Comparison of ENCODE assay signal across 8 cellular contexts in genomic region chr11:84720706-84721402, GRCh38.
DNase-seq lines count a peak whose midpoint lies in the region; ATAC-seq and TF ChIP-seq lines count a peak whose summit lies in the region.

No MANE protein-coding gene starts in this region.

- peak overlapping the region in 4 of 5 donors; percentile 45 to 68 (median 54) for H3K9ac ChIP-seq in subcutaneous abdominal adipose tissue (ENCODE audit: low read length in 5 of 5)

- peak overlapping the region; percentile 43 for H3K4me3 ChIP-seq in astrocyte of the cerebellum (ENCODE audit: low read depth, low read length)
- peak overlapping the region; percentile 32 to 40 for H3K4me3 ChIP-seq in left lung
- peak overlapping the region; percentile 63 to 85 (median 73) for H3K4me3 ChIP-seq in subcutaneous abdominal adipose tissue (ENCODE audit: low read depth in 1 of 5, low read length in 5 of 5)

- TF ChIP-seq CTCF in astrocyte of the cerebellum (IDR thresholded peaks at IDR 0.05; ENCODE audit: low read depth, low read length, missing control alignments) (no peak), left lung (IDR thresholded peaks at IDR 0.05) (no peak)

- no peaks in the 10 kb centered on the region for H3K9me3 ChIP-seq in left lung
- H3K9me3 ChIP-seq in subcutaneous abdominal adipose tissue (ENCODE audit: control insufficient read depth in 5 of 5, low read length in 5 of 5): no peaks in the 10 kb centered on the region

- no peak overlapping the region for H3K27ac ChIP-seq in left lung
- H3K27ac ChIP-seq in subcutaneous abdominal adipose tissue (ENCODE audit: low read depth, low read length): no peak overlapping the region

- DNase-seq in Right ventricle myocardium inferior (ENCODE audit: missing footprints) (peak; percentile 75), cardiac septum (ENCODE audit: low spot score) (no peak), astrocyte of the cerebellum (ENCODE audit: low read depth) (no peak), left lung (peak in 1 of 2 donors; percentile 77), NCI-H2081 treated with DMSO at 0.1 percent for 48 hours (lab: John Stamatoyannopoulos, UW) (no peak)

- ATAC-seq in Right ventricle myocardium inferior (peak; percentile 80), left lung (peak; percentile 88), HG02970 (IDR thresholded peaks at IDR 0.05; ENCODE audit: low FRiP score, unreplicated experiment) (no peak), HG03196 (IDR thresholded peaks at IDR 0.05; ENCODE audit: unreplicated experiment) (no peak)

- H3K36me3 ChIP-seq in left lung (no peaks in the 10 kb centered on the region), subcutaneous abdominal adipose tissue (ENCODE audit: control insufficient read depth in 5 of 5, insufficient read depth in 5 of 5, low read length in 5 of 5) (no peaks in the 10 kb centered on the region)

- in situ Hi-C loops in astrocyte of the cerebellum (cut with HindIII; ENCODE audit: low sequenced_read_pairs): no loop called here

- H3K4me1 ChIP-seq in left lung: peaks cover 0 to 3% of the 10 kb centered on the region in 2 donors
- H3K4me1 ChIP-seq in subcutaneous abdominal adipose tissue (ENCODE audit: control insufficient read depth in 5 of 5, insufficient read depth in 5 of 5, low read length in 5 of 5): peaks cover 0 to 18% (median 14%) of the 10 kb centered on the region in 5 donors

- H3K27me3 ChIP-seq in left lung (peaks cover 0 to 25% of the 10 kb centered on the region in 2 donors), subcutaneous abdominal adipose tissue (ENCODE audit: control insufficient read depth in 5 of 5, insufficient read depth in 4 of 5, low read length in 5 of 5) (no peaks in the 10 kb centered on the region)

- intact Hi-C loops in Right ventricle myocardium inferior (cut with DNase I) (no loop called here), cardiac septum (cut with DNase I) (no loop called here), left lung (cut with DNase I) (no loop called here)

Comparison
In these comparisons a context has a peak if more than half of its experiments do, and no peak if none do; other contexts are left out.
1. ATAC-seq: peak in Right ventricle myocardium inferior (single experiment) and left lung (single experiment); none in HG02970 (single experiment) and HG03196 (single experiment).
2. Peak in every context shown above with its lines, with median percentiles within 50 percentile points of each other: H3K4me3 ChIP-seq.